ENCODE assay signal across 26 cellular contexts in genomic region chr7:27779873-27780272, GRCh38.
"Had no signal": no experiment of that assay in that cellular context is flagged by ENCODE, and none has a peak within 500 bp of the region (broad histone marks: within the 10 kb centered on the region; RNA-seq: fewer than 3 reads in every experiment).

No MANE protein-coding gene starts in this region.

- DNase-seq: activated CD4-positive, alpha-beta T cell treated with anti-CD3 and anti-CD28 coated beads for 48 hours; activated CD4-positive, alpha-beta T cell treated with anti-CD3 and anti-CD28 coated beads, Interleukin-2, amount 50 U/mL, for 48 hours; activated CD8-positive, alpha-beta memory T cell treated with anti-CD3 and anti-CD28 coated beads for 24 hours; activated gamma-delta T cell; activated naive CD4-positive, alpha-beta T cell treated with anti-CD3 and anti-CD28 coated beads, Interleukin-2, amount 10 ng/mL, durations not matched to agents 7 days and 5 days; activated naive CD8-positive, alpha-beta T cell treated with anti-CD3 and anti-CD28 coated beads, Interleukin-2, amount 10 ng/mL, durations not matched to agents 7 days and 5 days; brain microvascular endothelial cell; caudate nucleus; endodermal cell; gastrocnemius medialis; glutamatergic neuron; left colon; naive thymus-derived CD4-positive, alpha-beta T cell; ovary; right lobe of liver; stimulated activated CD4-positive, alpha-beta T cell treated with anti-CD3 and anti-CD28 coated beads, Interleukin-12 subunit alpha, Interleukin-12 subunit beta, amount 100 ng/mL, for 4 hours; stimulated activated CD4-positive, alpha-beta T cell treated with anti-CD3 and anti-CD28 coated beads, Interleukin-4, amount 100 ng/mL, for 1 hour; stimulated activated naive CD8-positive, alpha-beta T cell treated with anti-CD3 and anti-CD28 coated beads, Interleukin-15, Interleukin-2, amounts not matched to agents 100 U/mL and 50 U/mL, for 24 hours; T-helper 9 cell; testis; trophoblast cell; WERI-Rb-1 had no signal

- H3K27me3 ChIP-seq: ascending aorta, brain microvascular endothelial cell, gastrocnemius medialis, ovary, right lobe of liver, testis had no signal

- H3K36me3 ChIP-seq: brain microvascular endothelial cell, ovary, WERI-Rb-1 had no signal

- H3K9me3 ChIP-seq: ascending aorta, gastrocnemius medialis, ovary, right lobe of liver, testis had no signal

- ATAC-seq: activated CD4-positive, CD25-positive, alpha-beta regulatory T cell treated with anti-CD3 and anti-CD28 coated beads, Interleukin-2, amount 50 U/mL, for 24 hours; esophagus mucosa; gastrocnemius medialis; left colon; naive thymus-derived CD4-positive, alpha-beta T cell; right lobe of liver; stimulated activated naive CD8-positive, alpha-beta T cell treated with anti-CD3 and anti-CD28 coated beads, Interleukin-15, Interleukin-2, amounts not matched to agents 100 U/mL and 50 U/mL, for 24 hours had no signal

- H3K4me3 ChIP-seq: ascending aorta, gastrocnemius medialis, ovary, right lobe of liver, skin epidermis, testis had no signal

- H3K27ac ChIP-seq: ascending aorta, brain microvascular endothelial cell, gastrocnemius medialis, ovary, right lobe of liver, skin epidermis, testis, WERI-Rb-1 had no signal
